ENCODE assay signal across 1 cellular context in the genomic region with DNA sequence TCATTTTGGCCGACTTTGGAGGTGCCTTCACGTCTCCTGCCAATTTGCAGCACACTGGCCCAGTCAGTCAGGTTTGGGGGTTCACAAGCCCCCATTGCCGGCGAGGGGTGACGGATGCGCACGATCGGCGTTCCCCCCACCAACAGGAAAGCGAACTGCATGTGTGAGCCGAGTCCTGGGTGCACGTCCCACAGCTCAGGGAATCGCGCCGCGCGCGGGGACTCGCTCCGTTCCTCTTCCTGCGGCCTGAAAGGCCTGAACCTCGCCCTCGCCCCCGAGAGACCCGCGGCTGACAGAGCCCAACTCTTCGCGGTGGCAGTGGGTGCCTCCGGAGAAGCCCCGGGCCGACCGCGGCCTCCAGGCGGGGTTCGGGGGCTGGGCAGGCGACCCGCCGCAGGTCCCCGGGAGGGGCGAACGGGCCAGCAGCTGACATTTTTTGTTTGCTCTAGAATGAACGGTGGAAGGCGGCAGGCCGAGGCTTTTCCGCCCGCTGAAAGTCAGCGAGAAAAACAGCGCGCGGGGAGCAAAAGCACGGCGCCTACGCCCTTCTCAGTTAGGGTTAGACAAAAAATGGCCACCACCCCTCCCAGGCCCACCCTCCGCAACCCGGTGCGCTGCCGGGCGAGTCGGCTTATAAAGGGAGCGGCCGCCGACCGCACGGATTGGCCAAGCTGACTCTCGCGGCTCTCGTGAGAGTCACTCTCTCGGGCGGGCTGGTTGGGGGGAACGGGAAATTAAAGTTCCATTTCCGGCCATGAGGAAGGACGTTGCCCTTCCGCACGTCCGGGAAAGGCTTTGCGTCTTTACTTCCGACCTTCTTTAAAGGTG.
TF ChIP-seq lines count a peak whose summit lies in the region.

A gene (minus strand): TSS at position 608 of the 828 bp plus-strand sequence.

TF ChIP-seq in HEK293, 187 proteins besides CTCF, POLR2A, EP300 and RAD21 (continued from another document and continues in another):
- TF ChIP-seq ZNF10 (tag by site-specific recombination; IDR thresholded peaks at IDR 0.05) (no peak), ZNF132 (tag by site-specific recombination; IDR thresholded peaks at IDR 0.05; ENCODE audit: borderline replicate concordance) (no peak), SCRT1 (tag by site-specific recombination; IDR thresholded peaks at IDR 0.05; ENCODE audit: borderline replicate concordance) (no peak), MYNN (tag by site-specific recombination; IDR thresholded peaks at IDR 0.05; ENCODE audit: borderline replicate concordance) (no peak), ZBTB7A (tag by site-specific recombination; IDR thresholded peaks at IDR 0.05; ENCODE audit: low read depth) (peak; percentile 73; the same call in 1 of the 2 replicates), ZBTB1 (tag by site-specific recombination; IDR thresholded peaks at IDR 0.05) (no peak), WT1 (tag by site-specific recombination; IDR thresholded peaks at IDR 0.05) (0 out of 2 replicates have a peak, but pooled peaks have one; percentile 30), ZNF571 (tag by site-specific recombination; IDR thresholded peaks at IDR 0.05) (no peak), ZNF146 (tag by site-specific recombination; IDR thresholded peaks at IDR 0.05) (no peak), ZNF830 (tag by site-specific recombination; IDR thresholded peaks at IDR 0.05; ENCODE audit: low read depth) (no peak), ZBTB48 (tag by site-specific recombination; IDR thresholded peaks at IDR 0.05) (no peak), ZNF555 (tag by site-specific recombination; conservative IDR thresholded peaks at IDR 0.05) (no peak), IKZF3 (tag by site-specific recombination; IDR thresholded peaks at IDR 0.05) (no peak), ZNF138 (tag by site-specific recombination; IDR thresholded peaks at IDR 0.05; ENCODE audit: borderline replicate concordance) (no peak), YY1 (tag by site-specific recombination; IDR thresholded peaks at IDR 0.05) (peak; percentile 54; the same call in 1 of the 2 replicates), SP2 (tag by site-specific recombination; IDR thresholded peaks at IDR 0.05) (peak; percentile 93), ZNF214 (tag by site-specific recombination; IDR thresholded peaks at IDR 0.05; ENCODE audit: borderline replicate concordance) (no peak), ZNF530 (tag by site-specific recombination; IDR thresholded peaks at IDR 0.05; ENCODE audit: low read depth) (no peak), REPIN1 (tag by site-specific recombination; IDR thresholded peaks at IDR 0.05; ENCODE audit: low read depth) (no peak), HOXA7 (CRISPR knock-in tag; IDR thresholded peaks at IDR 0.05; ENCODE audit: borderline replicate concordance) (no peak), ZNF76 (tag by site-specific recombination; IDR thresholded peaks at IDR 0.05; ENCODE audit: borderline replicate concordance, low read depth) (peak; percentile 42; the same call in 1 of the 2 replicates), ZNF521 (tag by site-specific recombination; IDR thresholded peaks at IDR 0.05) (no peak), GLIS2 (tag by site-specific recombination; IDR thresholded peaks at IDR 0.05) (0 out of 2 replicates have a peak, but pooled peaks have one; percentile 7), ZNF350 (tag by site-specific recombination; IDR thresholded peaks at IDR 0.05) (no peak), KLF16 (tag by site-specific recombination; IDR thresholded peaks at IDR 0.05) (no peak), ZNF184 (tag by site-specific recombination; IDR thresholded peaks at IDR 0.05) (no peak), KLF7 (tag by site-specific recombination; IDR thresholded peaks at IDR 0.05; ENCODE audit: borderline replicate concordance) (peak; percentile 74; the same call in 1 of the 2 replicates), ZNF473 (tag by site-specific recombination; IDR thresholded peaks at IDR 0.05) (no peak), ZNF114 (tag by site-specific recombination; IDR thresholded peaks at IDR 0.05) (no peak), ZFP41 (tag by site-specific recombination; IDR thresholded peaks at IDR 0.05; ENCODE audit: borderline replicate concordance) (no peak), ZIC2 (tag by site-specific recombination; IDR thresholded peaks at IDR 0.05) (no peak), ZNF404 (tag by site-specific recombination; IDR thresholded peaks at IDR 0.05) (no peak), ZNF843 (tag by site-specific recombination; IDR thresholded peaks at IDR 0.05) (no peak), ZBTB20 (tag by site-specific recombination; IDR thresholded peaks at IDR 0.05) (peak; percentile 93), YY2 (tag by site-specific recombination; IDR thresholded peaks at IDR 0.05) (no peak), ZNF335 (tag by site-specific recombination; conservative IDR thresholded peaks at IDR 0.05) (peak; percentile 92), ZXDB (tag by site-specific recombination; IDR thresholded peaks at IDR 0.05) (peak; percentile 84), ZNF623 (tag by site-specific recombination; IDR thresholded peaks at IDR 0.05) (no peak), ZNF174 (tag by site-specific recombination; IDR thresholded peaks at IDR 0.05) (no peak), ZNF426 (tag by site-specific recombination; IDR thresholded peaks at IDR 0.05) (no peak), ZNF596 (tag by site-specific recombination; IDR thresholded peaks at IDR 0.05) (no peak)
- TF ChIP-seq, protein P1, sequence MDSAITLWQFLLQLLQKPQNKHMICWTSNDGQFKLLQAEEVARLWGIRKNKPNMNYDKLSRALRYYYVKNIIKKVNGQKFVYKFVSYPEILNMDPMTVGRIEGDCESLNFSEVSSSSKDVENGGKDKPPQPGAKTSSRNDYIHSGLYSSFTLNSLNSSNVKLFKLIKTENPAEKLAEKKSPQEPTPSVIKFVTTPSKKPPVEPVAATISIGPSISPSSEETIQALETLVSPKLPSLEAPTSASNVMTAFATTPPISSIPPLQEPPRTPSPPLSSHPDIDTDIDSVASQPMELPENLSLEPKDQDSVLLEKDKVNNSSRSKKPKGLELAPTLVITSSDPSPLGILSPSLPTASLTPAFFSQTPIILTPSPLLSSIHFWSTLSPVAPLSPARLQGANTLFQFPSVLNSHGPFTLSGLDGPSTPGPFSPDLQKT (IDR thresholded peaks at IDR 0.05; ENCODE audit: borderline replicate concordance, low read depth, low read length): no peak
- TF ChIP-seq, protein P2, sequence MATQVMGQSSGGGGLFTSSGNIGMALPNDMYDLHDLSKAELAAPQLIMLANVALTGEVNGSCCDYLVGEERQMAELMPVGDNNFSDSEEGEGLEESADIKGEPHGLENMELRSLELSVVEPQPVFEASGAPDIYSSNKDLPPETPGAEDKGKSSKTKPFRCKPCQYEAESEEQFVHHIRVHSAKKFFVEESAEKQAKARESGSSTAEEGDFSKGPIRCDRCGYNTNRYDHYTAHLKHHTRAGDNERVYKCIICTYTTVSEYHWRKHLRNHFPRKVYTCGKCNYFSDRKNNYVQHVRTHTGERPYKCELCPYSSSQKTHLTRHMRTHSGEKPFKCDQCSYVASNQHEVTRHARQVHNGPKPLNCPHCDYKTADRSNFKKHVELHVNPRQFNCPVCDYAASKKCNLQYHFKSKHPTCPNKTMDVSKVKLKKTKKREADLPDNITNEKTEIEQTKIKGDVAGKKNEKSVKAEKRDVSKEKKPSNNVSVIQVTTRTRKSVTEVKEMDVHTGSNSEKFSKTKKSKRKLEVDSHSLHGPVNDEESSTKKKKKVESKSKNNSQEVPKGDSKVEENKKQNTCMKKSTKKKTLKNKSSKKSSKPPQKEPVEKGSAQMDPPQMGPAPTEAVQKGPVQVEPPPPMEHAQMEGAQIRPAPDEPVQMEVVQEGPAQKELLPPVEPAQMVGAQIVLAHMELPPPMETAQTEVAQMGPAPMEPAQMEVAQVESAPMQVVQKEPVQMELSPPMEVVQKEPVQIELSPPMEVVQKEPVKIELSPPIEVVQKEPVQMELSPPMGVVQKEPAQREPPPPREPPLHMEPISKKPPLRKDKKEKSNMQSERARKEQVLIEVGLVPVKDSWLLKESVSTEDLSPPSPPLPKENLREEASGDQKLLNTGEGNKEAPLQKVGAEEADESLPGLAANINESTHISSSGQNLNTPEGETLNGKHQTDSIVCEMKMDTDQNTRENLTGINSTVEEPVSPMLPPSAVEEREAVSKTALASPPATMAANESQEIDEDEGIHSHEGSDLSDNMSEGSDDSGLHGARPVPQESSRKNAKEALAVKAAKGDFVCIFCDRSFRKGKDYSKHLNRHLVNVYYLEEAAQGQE (tag by site-specific recombination; IDR thresholded peaks at IDR 0.05): peak; percentile 20; the same call in 1 of the 2 replicates
- TF ChIP-seq, protein P3, sequence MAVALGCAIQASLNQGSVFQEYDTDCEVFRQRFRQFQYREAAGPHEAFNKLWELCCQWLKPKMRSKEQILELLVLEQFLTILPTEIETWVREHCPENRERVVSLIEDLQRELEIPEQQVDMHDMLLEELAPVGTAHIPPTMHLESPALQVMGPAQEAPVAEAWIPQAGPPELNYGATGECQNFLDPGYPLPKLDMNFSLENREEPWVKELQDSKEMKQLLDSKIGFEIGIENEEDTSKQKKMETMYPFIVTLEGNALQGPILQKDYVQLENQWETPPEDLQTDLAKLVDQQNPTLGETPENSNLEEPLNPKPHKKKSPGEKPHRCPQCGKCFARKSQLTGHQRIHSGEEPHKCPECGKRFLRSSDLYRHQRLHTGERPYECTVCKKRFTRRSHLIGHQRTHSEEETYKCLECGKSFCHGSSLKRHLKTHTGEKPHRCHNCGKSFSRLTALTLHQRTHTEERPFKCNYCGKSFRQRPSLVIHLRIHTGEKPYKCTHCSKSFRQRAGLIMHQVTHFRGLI (tag by site-specific recombination; IDR thresholded peaks at IDR 0.05): 0 out of 2 replicates have a peak, but pooled peaks have one; percentile 30
- TF ChIP-seq, protein P4, sequence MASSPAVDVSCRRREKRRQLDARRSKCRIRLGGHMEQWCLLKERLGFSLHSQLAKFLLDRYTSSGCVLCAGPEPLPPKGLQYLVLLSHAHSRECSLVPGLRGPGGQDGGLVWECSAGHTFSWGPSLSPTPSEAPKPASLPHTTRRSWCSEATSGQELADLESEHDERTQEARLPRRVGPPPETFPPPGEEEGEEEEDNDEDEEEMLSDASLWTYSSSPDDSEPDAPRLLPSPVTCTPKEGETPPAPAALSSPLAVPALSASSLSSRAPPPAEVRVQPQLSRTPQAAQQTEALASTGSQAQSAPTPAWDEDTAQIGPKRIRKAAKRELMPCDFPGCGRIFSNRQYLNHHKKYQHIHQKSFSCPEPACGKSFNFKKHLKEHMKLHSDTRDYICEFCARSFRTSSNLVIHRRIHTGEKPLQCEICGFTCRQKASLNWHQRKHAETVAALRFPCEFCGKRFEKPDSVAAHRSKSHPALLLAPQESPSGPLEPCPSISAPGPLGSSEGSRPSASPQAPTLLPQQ (tag by site-specific recombination; IDR thresholded peaks at IDR 0.05): peak; percentile 22; the same call in 1 of the 2 replicates
- TF ChIP-seq, protein P5, sequence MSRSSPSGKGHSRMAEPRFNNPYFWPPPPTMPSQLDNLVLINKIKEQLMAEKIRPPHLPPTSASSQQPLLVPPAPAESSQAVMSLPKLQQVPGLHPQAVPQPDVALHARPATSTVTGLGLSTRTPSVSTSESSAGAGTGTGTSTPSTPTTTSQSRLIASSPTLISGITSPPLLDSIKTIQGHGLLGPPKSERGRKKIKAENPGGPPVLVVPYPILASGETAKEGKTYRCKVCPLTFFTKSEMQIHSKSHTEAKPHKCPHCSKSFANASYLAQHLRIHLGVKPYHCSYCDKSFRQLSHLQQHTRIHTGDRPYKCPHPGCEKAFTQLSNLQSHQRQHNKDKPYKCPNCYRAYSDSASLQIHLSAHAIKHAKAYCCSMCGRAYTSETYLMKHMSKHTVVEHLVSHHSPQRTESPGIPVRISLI (tag by site-specific recombination; IDR thresholded peaks at IDR 0.05): no peak
- TF ChIP-seq, protein P6, sequence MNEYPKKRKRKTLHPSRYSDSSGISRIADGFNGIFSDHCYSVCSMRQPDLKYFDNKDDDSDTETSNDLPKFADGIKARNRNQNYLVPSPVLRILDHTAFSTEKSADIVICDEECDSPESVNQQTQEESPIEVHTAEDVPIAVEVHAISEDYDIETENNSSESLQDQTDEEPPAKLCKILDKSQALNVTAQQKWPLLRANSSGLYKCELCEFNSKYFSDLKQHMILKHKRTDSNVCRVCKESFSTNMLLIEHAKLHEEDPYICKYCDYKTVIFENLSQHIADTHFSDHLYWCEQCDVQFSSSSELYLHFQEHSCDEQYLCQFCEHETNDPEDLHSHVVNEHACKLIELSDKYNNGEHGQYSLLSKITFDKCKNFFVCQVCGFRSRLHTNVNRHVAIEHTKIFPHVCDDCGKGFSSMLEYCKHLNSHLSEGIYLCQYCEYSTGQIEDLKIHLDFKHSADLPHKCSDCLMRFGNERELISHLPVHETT (tag by site-specific recombination; IDR thresholded peaks at IDR 0.05): no peak
- TF ChIP-seq, protein P7, sequence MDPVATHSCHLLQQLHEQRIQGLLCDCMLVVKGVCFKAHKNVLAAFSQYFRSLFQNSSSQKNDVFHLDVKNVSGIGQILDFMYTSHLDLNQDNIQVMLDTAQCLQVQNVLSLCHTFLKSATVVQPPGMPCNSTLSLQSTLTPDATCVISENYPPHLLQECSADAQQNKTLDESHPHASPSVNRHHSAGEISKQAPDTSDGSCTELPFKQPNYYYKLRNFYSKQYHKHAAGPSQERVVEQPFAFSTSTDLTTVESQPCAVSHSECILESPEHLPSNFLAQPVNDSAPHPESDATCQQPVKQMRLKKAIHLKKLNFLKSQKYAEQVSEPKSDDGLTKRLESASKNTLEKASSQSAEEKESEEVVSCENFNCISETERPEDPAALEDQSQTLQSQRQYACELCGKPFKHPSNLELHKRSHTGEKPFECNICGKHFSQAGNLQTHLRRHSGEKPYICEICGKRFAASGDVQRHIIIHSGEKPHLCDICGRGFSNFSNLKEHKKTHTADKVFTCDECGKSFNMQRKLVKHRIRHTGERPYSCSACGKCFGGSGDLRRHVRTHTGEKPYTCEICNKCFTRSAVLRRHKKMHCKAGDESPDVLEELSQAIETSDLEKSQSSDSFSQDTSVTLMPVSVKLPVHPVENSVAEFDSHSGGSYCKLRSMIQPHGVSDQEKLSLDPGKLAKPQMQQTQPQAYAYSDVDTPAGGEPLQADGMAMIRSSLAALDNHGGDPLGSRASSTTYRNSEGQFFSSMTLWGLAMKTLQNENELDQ (tag by site-specific recombination; IDR thresholded peaks at IDR 0.05; ENCODE audit: low read depth): no peak
- TF ChIP-seq, protein P8, sequence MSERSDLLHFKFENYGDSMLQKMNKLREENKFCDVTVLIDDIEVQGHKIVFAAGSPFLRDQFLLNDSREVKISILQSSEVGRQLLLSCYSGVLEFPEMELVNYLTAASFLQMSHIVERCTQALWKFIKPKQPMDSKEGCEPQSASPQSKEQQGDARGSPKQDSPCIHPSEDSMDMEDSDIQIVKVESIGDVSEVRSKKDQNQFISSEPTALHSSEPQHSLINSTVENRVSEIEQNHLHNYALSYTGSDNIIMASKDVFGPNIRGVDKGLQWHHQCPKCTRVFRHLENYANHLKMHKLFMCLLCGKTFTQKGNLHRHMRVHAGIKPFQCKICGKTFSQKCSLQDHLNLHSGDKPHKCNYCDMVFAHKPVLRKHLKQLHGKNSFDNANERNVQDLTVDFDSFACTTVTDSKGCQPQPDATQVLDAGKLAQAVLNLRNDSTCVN (tag by site-specific recombination; optimal IDR thresholded peaks at IDR 0.05): peak; percentile 77
